ENCODE assay signal across 17 cellular contexts in genomic region chr1:89715677-89716076, GRCh38.
"Had no signal": no experiment of that assay in that cellular context is flagged by ENCODE, and none has a peak within 500 bp of the region (broad histone marks: within the 10 kb centered on the region; RNA-seq: fewer than 3 reads in every experiment).

No MANE protein-coding gene starts in this region.

- H3K9me3 Mint-ChIP-seq: effector memory CD8-positive, alpha-beta T cell; naive thymus-derived CD4-positive, alpha-beta T cell; nephron progenitor cell; stimulated activated effector memory CD8-positive, alpha-beta T cell treated with anti-CD3 and anti-CD28 coated beads, Interleukin-12 subunit alpha, Interleukin-12 subunit beta, amount 100 ng/mL, for 72 hours had no signal

- H3K4me3 Mint-ChIP-seq: effector memory CD8-positive, alpha-beta T cell; naive thymus-derived CD4-positive, alpha-beta T cell; nephron progenitor cell; stimulated activated effector memory CD8-positive, alpha-beta T cell treated with anti-CD3 and anti-CD28 coated beads, Interleukin-12 subunit alpha, Interleukin-12 subunit beta, amount 100 ng/mL, for 72 hours had no signal

- ATAC-seq: effector memory CD8-positive, alpha-beta T cell; gastrocnemius medialis; left lobe of liver; naive thymus-derived CD4-positive, alpha-beta T cell; psoas muscle; right lobe of liver; stimulated activated effector memory CD8-positive, alpha-beta T cell treated with anti-CD3 and anti-CD28 coated beads, Interleukin-12 subunit alpha, Interleukin-12 subunit beta, amount 100 ng/mL, for 72 hours; stimulated activated naive CD8-positive, alpha-beta T cell treated with anti-CD3 and anti-CD28 coated beads, Interleukin-15, Interleukin-2, amounts not matched to agents 100 U/mL and 50 U/mL, for 24 hours; upper lobe of right lung had no signal

- DNase-seq: effector memory CD8-positive, alpha-beta T cell; gastrocnemius medialis; glutamatergic neuron; islet precursor cell; mammary epithelial cell; naive thymus-derived CD4-positive, alpha-beta T cell; nephron progenitor cell; psoas muscle; retina; right lobe of liver; stimulated activated CD4-positive, alpha-beta T cell treated with anti-CD3 and anti-CD28 coated beads, Interleukin-4, amount 100 ng/mL, for 1 hour; stimulated activated CD8-positive, alpha-beta memory T cell treated with anti-CD3 and anti-CD28 coated beads, Interleukin-4, amount 100 ng/mL, for 48 hours; stimulated activated naive CD8-positive, alpha-beta T cell treated with anti-CD3 and anti-CD28 coated beads, Interleukin-15, Interleukin-2, amounts not matched to agents 100 U/mL and 50 U/mL, for 24 hours; testis; upper lobe of right lung had no signal

- H3K27ac Mint-ChIP-seq: nephron progenitor cell had no signal

- H3K27me3 Mint-ChIP-seq: effector memory CD8-positive, alpha-beta T cell; naive thymus-derived CD4-positive, alpha-beta T cell had no signal
